Comparison of ENCODE assay signal across 23 cellular contexts in genomic region chr1:11527541-11528452, GRCh38. TPM values are rescaled to one million over a fixed set of nuclear protein-coding genes. Genes with fewer than 3 reads are reported as not detected.
"Had no signal": no experiment of that assay in that cellular context is flagged by ENCODE, and none has a peak within 500 bp of the region (broad histone marks: within the 10 kb centered on the region; RNA-seq: fewer than 3 reads in every experiment).

No MANE protein-coding gene starts in this region.

- H3K36me3 ChIP-seq: esophagus muscularis mucosa, gastrocnemius medialis, pancreas, prostate gland, tibial nerve had no signal

- H3K4me1 Mint-ChIP-seq: naive B cell; stimulated activated naive B cell treated with anti-CD40 and anti-IgM and Interleukin-4, amounts not matched to agents 10 μg/mL and 1 μg/mL and 100 μg/mL, for 72 hours; stimulated activated naive CD8-positive, alpha-beta T cell treated with anti-CD3 and anti-CD28 coated beads, Interleukin-15, amount 100 ng/mL, for 72 hours had no signal

- H3K27ac ChIP-seq: dorsolateral prefrontal cortex, epithelial cell of prostate, esophagus muscularis mucosa, gastrocnemius medialis, pancreas, prostate gland, skin epidermis, testis, tibial nerve had no signal

- H3K27me3 ChIP-seq: dorsolateral prefrontal cortex, gastrocnemius medialis, pancreas, testis, tibial nerve had no signal

- H3K4me1 ChIP-seq: esophagus muscularis mucosa, gastrocnemius medialis, pancreas, prostate gland, testis, tibial nerve had no signal

- H3K27me3 Mint-ChIP-seq: stimulated activated naive CD8-positive, alpha-beta T cell treated with anti-CD3 and anti-CD28 coated beads, Interleukin-15, amount 100 ng/mL, for 72 hours had no signal

- H3K9me3 Mint-ChIP-seq: naive B cell; stimulated activated naive B cell treated with anti-CD40 and anti-IgM and Interleukin-4, amounts not matched to agents 10 μg/mL and 1 μg/mL and 100 μg/mL, for 72 hours; stimulated activated naive CD8-positive, alpha-beta T cell treated with anti-CD3 and anti-CD28 coated beads, Interleukin-15, amount 100 ng/mL, for 72 hours had no signal

- H3K4me3 ChIP-seq: dorsolateral prefrontal cortex, esophagus muscularis mucosa, gastrocnemius medialis, pancreas, prostate gland, skin epidermis, testis, tibial nerve had no signal

- DNase-seq: central memory CD4-positive, alpha-beta T cell; cortex of kidney; effector CD8-positive, alpha-beta T cell; gastrocnemius medialis; kidney glomerular epithelial cell; mesendoderm; naive B cell; nucleus accumbens; pancreas; stimulated activated CD4-positive, alpha-beta T cell treated with anti-CD3 and anti-CD28 coated beads, Interleukin-2, amount 100 ng/mL, for 24 hours; stimulated activated CD4-positive, alpha-beta T cell treated with anti-CD3 and anti-CD28 coated beads, Interleukin-4, amount 100 ng/mL, for 4 hours; stimulated activated naive B cell treated with anti-CD40 and anti-IgM and Interleukin-4, amounts not matched to agents 10 μg/mL and 1 μg/mL and 100 μg/mL, for 72 hours; stimulated activated naive CD8-positive, alpha-beta T cell treated with anti-CD3 and anti-CD28 coated beads, Interleukin-15, amount 100 ng/mL, for 72 hours; testis had no signal

- H3K27ac Mint-ChIP-seq: naive B cell; stimulated activated naive B cell treated with anti-CD40 and anti-IgM and Interleukin-4, amounts not matched to agents 10 μg/mL and 1 μg/mL and 100 μg/mL, for 72 hours; stimulated activated naive CD8-positive, alpha-beta T cell treated with anti-CD3 and anti-CD28 coated beads, Interleukin-15, amount 100 ng/mL, for 72 hours had no signal

- H3K4me3 Mint-ChIP-seq: stimulated activated naive B cell treated with anti-CD40 and anti-IgM and Interleukin-4, amounts not matched to agents 10 μg/mL and 1 μg/mL and 100 μg/mL, for 72 hours; stimulated activated naive CD8-positive, alpha-beta T cell treated with anti-CD3 and anti-CD28 coated beads, Interleukin-15, amount 100 ng/mL, for 72 hours had no signal

- H3K36me3 Mint-ChIP-seq: naive B cell; stimulated activated naive B cell treated with anti-CD40 and anti-IgM and Interleukin-4, amounts not matched to agents 10 μg/mL and 1 μg/mL and 100 μg/mL, for 72 hours had no signal

- H3K9me3 ChIP-seq: esophagus muscularis mucosa, gastrocnemius medialis, pancreas, prostate gland, testis, tibial nerve had no signal

- ATAC-seq: gastrocnemius medialis; pancreas; sciatic nerve; stimulated activated naive B cell treated with anti-CD40 and anti-IgM and Interleukin-4, amounts not matched to agents 10 μg/mL and 1 μg/mL and 100 μg/mL, for 72 hours had no signal

RNA-seq across cellular contexts. Expression of gene DISP3, which starts 48.8 kb away (rescaled TPM):
- total RNA-seq: esophagus muscularis mucosa, fibroblast of villous mesenchyme, gastrocnemius medialis, subcutaneous adipose tissue had no signal
